Comparison of ENCODE assay signal across 26 cellular contexts in the genomic region with DNA sequence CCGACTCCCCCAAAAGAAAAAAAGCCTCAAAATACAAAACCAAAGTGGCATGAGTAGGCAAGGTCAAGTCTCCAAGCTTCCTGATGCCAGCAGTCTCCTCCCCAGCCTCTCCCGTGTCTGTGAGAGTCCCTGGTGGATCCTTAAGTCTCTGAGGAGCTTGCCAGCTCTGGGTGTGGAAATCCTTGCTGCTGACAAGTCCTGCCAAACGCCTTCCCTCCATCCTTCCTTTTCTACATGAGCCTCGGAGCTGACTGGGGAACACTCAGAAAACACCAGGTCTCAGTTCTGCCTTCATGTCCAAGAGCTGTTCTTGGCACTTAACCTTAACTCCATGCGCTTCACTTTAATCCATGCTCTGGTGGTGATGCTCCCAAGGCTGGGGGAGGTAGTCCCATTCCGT. TPM values are rescaled to one million over a fixed set of nuclear protein-coding genes. Genes with fewer than 3 reads are reported as not detected.
"Had no signal": no experiment of that assay in that cellular context is flagged by ENCODE, and none has a peak within 500 bp of the region (broad histone marks: within the 10 kb centered on the region; RNA-seq: fewer than 3 reads in every experiment).

No MANE protein-coding gene starts in this region.

- H3K36me3 Mint-ChIP-seq: memory B cell; stimulated activated memory B cell treated with anti-CD40 and anti-IgM and Interleukin-4, amounts not matched to agents 10 μg/mL and 1 μg/mL and 100 μg/mL, for 72 hours; type B pancreatic cell had no signal

- ATAC-seq: left lobe of liver; right lobe of liver; stimulated activated memory B cell treated with anti-CD40 and anti-IgM and Interleukin-4, amounts not matched to agents 10 μg/mL and 1 μg/mL and 100 μg/mL, for 72 hours; stimulated activated naive CD8-positive, alpha-beta T cell treated with anti-CD3 and anti-CD28 coated beads, Interleukin-15, Interleukin-2, amounts not matched to agents 100 U/mL and 50 U/mL, for 24 hours had no signal

- H3K27ac ChIP-seq: coronary artery, esophagus muscularis mucosa, hepatocyte, ovary, right lobe of liver, testis, tibial artery had no signal

- H3K4me1 Mint-ChIP-seq: nephron had no signal

- H3K36me3 ChIP-seq: esophagus muscularis mucosa, ovary, right lobe of liver, tibial artery had no signal

- DNase-seq: dermis blood vessel endothelial cell; effector memory CD4-positive, alpha-beta T cell; kidney; occipital lobe; ovary; right lobe of liver; stimulated activated CD4-positive, alpha-beta T cell treated with anti-CD3 and anti-CD28 coated beads, Interleukin-4, amount 100 ng/mL, for 4 hours; stimulated activated naive CD8-positive, alpha-beta T cell treated with anti-CD3 and anti-CD28 coated beads, Interleukin-15, Interleukin-2, amounts not matched to agents 100 U/mL and 50 U/mL, for 24 hours; substantia nigra; testis; tibial artery had no signal

- H3K9me3 Mint-ChIP-seq: memory B cell; nephron; stimulated activated memory B cell treated with anti-CD40 and anti-IgM and Interleukin-4, amounts not matched to agents 10 μg/mL and 1 μg/mL and 100 μg/mL, for 72 hours; type B pancreatic cell had no signal

- H3K27me3 ChIP-seq: ovary, testis had no signal

- H3K4me1 ChIP-seq: esophagus muscularis mucosa, right lobe of liver, testis, tibial artery had no signal

- H3K4me3 ChIP-seq: coronary artery, esophagus muscularis mucosa, hepatocyte, lung, ovary, right lobe of liver, smooth muscle cell, testis, tibial artery had no signal

- H3K9me3 ChIP-seq: esophagus muscularis mucosa, ovary, right lobe of liver, testis, tibial artery had no signal

- H3K4me3 Mint-ChIP-seq: memory B cell; nephron; stimulated activated memory B cell treated with anti-CD40 and anti-IgM and Interleukin-4, amounts not matched to agents 10 μg/mL and 1 μg/mL and 100 μg/mL, for 72 hours; type B pancreatic cell had no signal

- H3K27ac Mint-ChIP-seq: memory B cell; nephron; stimulated activated memory B cell treated with anti-CD40 and anti-IgM and Interleukin-4, amounts not matched to agents 10 μg/mL and 1 μg/mL and 100 μg/mL, for 72 hours; type B pancreatic cell had no signal

RNA-seq across cellular contexts. Expression of a gene that starts 3.7 kb away (rescaled TPM):
- total RNA-seq: dermis blood vessel endothelial cell, endothelial cell of umbilical vein, epithelial cell of proximal tubule, esophagus muscularis mucosa, fibroblast of villous mesenchyme, hepatocyte, kidney, left lobe of liver, liver, lung, occipital lobe, ovary, right lobe of liver, smooth muscle cell, urinary bladder had no signal
- polyA plus RNA-seq: endothelial cell of umbilical vein, hepatocyte, liver, ovary, smooth muscle cell, urinary bladder had no signal
